ENCODE assay signal across 20 cellular contexts in the genomic region with DNA sequence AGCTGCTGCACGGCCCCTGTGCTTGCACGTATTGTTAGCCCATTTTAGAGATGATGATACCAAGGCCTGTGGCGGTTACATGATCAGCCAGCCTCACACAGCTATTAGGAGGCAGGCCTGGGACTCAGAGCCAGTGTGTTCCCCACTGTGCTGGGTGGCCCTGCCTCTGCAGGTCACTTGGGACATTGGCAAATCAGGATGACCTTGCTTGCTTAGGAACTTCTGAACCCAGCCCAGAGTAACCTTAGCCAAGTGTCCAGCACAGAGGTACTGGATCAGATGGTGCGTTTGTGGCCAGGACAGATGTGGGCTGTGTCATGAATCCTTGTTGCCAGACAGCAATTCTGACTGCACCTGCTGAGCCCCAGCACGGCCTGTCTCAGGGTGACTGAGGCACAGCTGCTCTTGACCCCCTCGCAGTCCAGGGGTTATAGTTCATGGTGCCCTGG. TPM values are rescaled to one million over a fixed set of nuclear protein-coding genes. Genes with fewer than 3 reads are reported as not detected.
A peak's percentile ranks its signal among the peaks of the same experiment; 100 is the strongest.
DNase-seq lines count a peak whose midpoint lies in the region; ATAC-seq, FAIRE-seq and TF ChIP-seq lines count a peak whose summit lies in the region.
"Had no signal": no experiment of that assay in that cellular context is flagged by ENCODE, and none has a peak within 500 bp of the region (broad histone marks: within the 10 kb centered on the region; RNA-seq: fewer than 3 reads in every experiment).

No MANE protein-coding gene starts in this region.

- H3K9ac ChIP-seq in GM12878 (ENCODE audit: control insufficient read depth, insufficient read depth, low read length), result no peak overlapping the region
- H3K9ac ChIP-seq in smooth muscle cell (ENCODE audit: low read depth), result no peak overlapping the region

- no peak overlapping the region for H3K4me3 Mint-ChIP-seq in activated T-helper 2 cell treated with anti-CD3 and anti-CD28 coated beads, Interferon-gamma antibody, Interleukin-2, Interleukin-4, amounts not matched to agents 10 μg/mL and 5 μg/mL and 100 μg/mL, durations not matched to agents 14 hours and 24 hours and 36 hours (ENCODE audit: low read depth)

- peaks cover 25% of the 10 kb centered on the region for H3F3A ChIP-seq in smooth muscle cell (ENCODE audit: low read depth)

- H2AFZ ChIP-seq in GM12878 (ENCODE audit: control insufficient read depth, low read depth, low read length) (no peak overlapping the region), smooth muscle cell (ENCODE audit: low read depth) (no peak overlapping the region)

- H3K4me1 Mint-ChIP-seq in activated T-helper 2 cell treated with anti-CD3 and anti-CD28 coated beads, Interferon-gamma antibody, Interleukin-2, Interleukin-4, amounts not matched to agents 10 μg/mL and 5 μg/mL and 100 μg/mL, durations not matched to agents 14 hours and 24 hours and 36 hours (ENCODE audit: low read depth), result no peaks in the 10 kb centered on the region

- ATAC-seq in GM12878 (no peak), right lobe of liver (peak; percentile 37 to 72 (median 66)), GM21390 (IDR thresholded peaks at IDR 0.05; ENCODE audit: unreplicated experiment) (no peak)

- no peak for TF ChIP-seq EP300 in GM12878 (IDR thresholded peaks at IDR 0.05; ENCODE audit: borderline replicate concordance in 1 of 2, control insufficient read depth in 1 of 2, low read depth in 2 of 2, low read length in 2 of 2)

- H3K36me3 Mint-ChIP-seq in activated T-helper 2 cell treated with anti-CD3 and anti-CD28 coated beads, Interferon-gamma antibody, Interleukin-2, Interleukin-4, amounts not matched to agents 10 μg/mL and 5 μg/mL and 100 μg/mL, durations not matched to agents 14 hours and 24 hours and 36 hours (ENCODE audit: low read depth), result no peaks in the 10 kb centered on the region

- no peak overlapping the region for H3K27ac Mint-ChIP-seq in activated T-helper 2 cell treated with anti-CD3 and anti-CD28 coated beads, Interferon-gamma antibody, Interleukin-2, Interleukin-4, amounts not matched to agents 10 μg/mL and 5 μg/mL and 100 μg/mL, durations not matched to agents 14 hours and 24 hours and 36 hours

- 45% methylated on average over 6 of the region's 6 CpGs for WGBS in GM12878 (ENCODE audit: insufficient coverage, insufficient replicate concordance, low lambda C conversion rate, missing lambda C conversion rate)
- 37% methylated on average over 4 of the region's 6 CpGs for WGBS in right lobe of liver (ENCODE audit: insufficient coverage, low coverage, low lambda C conversion rate, missing lambda C conversion rate)
- 96% methylated on average over 6 of the region's 6 CpGs for WGBS in smooth muscle cell (ENCODE audit: low lambda C conversion rate)

- H3K27ac ChIP-seq in HEK293 (ENCODE audit: extremely low read depth, low read depth, low read length) (no peak overlapping the region), GM12878 (ENCODE audit: control insufficient read depth, insufficient read depth) (no peak overlapping the region), right lobe of liver (peak overlapping the region in 1 of 3 donors; percentile 62), smooth muscle cell (ENCODE audit: low read depth) (no peak overlapping the region)
- H3K27ac ChIP-seq: C4-2B, SK-N-MC had no signal

- H3K27me3 ChIP-seq in GM12878 (replicated peaks in 1 of 2; ENCODE audit: control insufficient read depth in 2 of 2, insufficient read depth in 2 of 2, low read length in 1 of 2) (no peaks in the 10 kb centered on the region), right lobe of liver (no peaks in the 10 kb centered on the region), smooth muscle cell (ENCODE audit: low read depth) (no peaks in the 10 kb centered on the region)

- no peak for TF ChIP-seq RAD21 in GM12878 (IDR thresholded peaks at IDR 0.05; ENCODE audit: insufficient read depth, low read depth, low read length)

- intact Hi-C loops in GM12878 (cut with micrococcal nuclease; ENCODE audit: unreplicated experiment) (no loop called here), right lobe of liver (cut with DNase I) (no loop called here)
- intact Hi-C loops in activated T-helper 2 cell treated with anti-CD3 and anti-CD28 coated beads, Interferon-gamma antibody, Interleukin-2, Interleukin-4, amounts not matched to agents 10 μg/mL and 5 μg/mL and 100 μg/mL, durations not matched to agents 14 hours and 24 hours and 36 hours (cut with micrococcal nuclease), result no loop called here

- no peaks in the 10 kb centered on the region for H3K36me3 ChIP-seq in HEK293 (ENCODE audit: control insufficient read depth in 2 of 2, insufficient read depth in 1 of 2, low read length in 2 of 2)
- H3K36me3 ChIP-seq in GM12878 (ENCODE audit: control insufficient read depth in 2 of 2, insufficient read depth in 2 of 2, low read length in 1 of 2), result peaks cover 0 to 2% of the 10 kb centered on the region in 2 experiments; a peak in 1 of 4 replicates
- no peaks in the 10 kb centered on the region for H3K36me3 ChIP-seq in right lobe of liver
- H3K36me3 ChIP-seq in smooth muscle cell (ENCODE audit: low read depth), result no peaks in the 10 kb centered on the region
- H3K36me3 ChIP-seq: HAP-1 had no signal

- H3K4me2 ChIP-seq in GM12878 (ENCODE audit: control insufficient read depth, insufficient read depth) (no peak overlapping the region), smooth muscle cell (no peak overlapping the region)

- SMC1A ChIA-PET in GM12878 (lab: Charles Lee; ENCODE audit: uncharacterized antibody, unreplicated experiment), result interaction anchor here (0.8 to 1.3 kb wide), 2 partner anchors 34 to 177 kb away, joined by 3 read pairs; no protein-coding TSS in a partner anchor

- H4K20me1 ChIP-seq in GM12878 (ENCODE audit: control insufficient read depth, insufficient read depth) (no peaks in the 10 kb centered on the region; the same call in 1 of the 2 replicates), smooth muscle cell (ENCODE audit: low read depth) (no peaks in the 10 kb centered on the region)

- H3K4me3 ChIP-seq in HEK293 (ENCODE audit: low read depth, low read length) (no peak overlapping the region), GM12878 (no peak overlapping the region), right lobe of liver (no peak overlapping the region), smooth muscle cell (no peak overlapping the region)
- H3K4me3 ChIP-seq: HAP-1, SK-N-MC had no signal

- no peak for FAIRE-seq in GM12878 (lab: Jason Lieb, UNC)

- H3K79me2 ChIP-seq in GM12878 (ENCODE audit: control insufficient read depth, insufficient read depth, low read length) (no peaks in the 10 kb centered on the region), smooth muscle cell (ENCODE audit: low read depth) (no peaks in the 10 kb centered on the region)

- H3K27me3 Mint-ChIP-seq in activated T-helper 2 cell treated with anti-CD3 and anti-CD28 coated beads, Interferon-gamma antibody, Interleukin-2, Interleukin-4, amounts not matched to agents 10 μg/mL and 5 μg/mL and 100 μg/mL, durations not matched to agents 14 hours and 24 hours and 36 hours (ENCODE audit: low read depth), result peaks cover 4% of the 10 kb centered on the region

- no peak for TF ChIP-seq CTCF in HEK293 (tag by site-specific recombination; IDR thresholded peaks at IDR 0.05)
- no peak for TF ChIP-seq CTCF in GM12878 (IDR thresholded peaks at IDR 0.05 in 2 of 3, conservative IDR thresholded peaks at IDR 0.05 in 1 of 3; ENCODE audit: control insufficient read depth in 2 of 3, extremely low read depth in 1 of 3, insufficient read depth in 1 of 3, low read depth in 3 of 3, low read length in 3 of 3)
- TF ChIP-seq CTCF in right lobe of liver (IDR thresholded peaks at IDR 0.05), result no peak
- TF ChIP-seq CTCF in smooth muscle cell (IDR thresholded peaks at IDR 0.05; ENCODE audit: borderline replicate concordance, insufficient read depth, poor library complexity, severe bottlenecking), result peak; percentile 5

- RAD21 ChIA-PET in GM12878 (lab: Charles Lee; ENCODE audit: unreplicated experiment), result interaction anchor here (0.6 kb wide), 1 partner anchor 23 kb away, joined by 3 read pairs; no protein-coding TSS in a partner anchor

- no peaks in the 10 kb centered on the region for H3K9me3 Mint-ChIP-seq in activated T-helper 2 cell treated with anti-CD3 and anti-CD28 coated beads, Interferon-gamma antibody, Interleukin-2, Interleukin-4, amounts not matched to agents 10 μg/mL and 5 μg/mL and 100 μg/mL, durations not matched to agents 14 hours and 24 hours and 36 hours

- TF ChIP-seq POLR2A in GM12878 (IDR thresholded peaks at IDR 0.05; ENCODE audit: low read depth, low read length) (peak; percentile 48; the same call in 1 of the 2 replicates), right lobe of liver (IDR thresholded peaks at IDR 0.05) (no peak)

- POLR2A ChIA-PET in HEK293 (lab: Yijun Ruan, JAX) (interaction anchor here (0.6 to 1.5 kb wide), 2 partner anchors 22 to 118 kb away, joined by 4 read pairs; no protein-coding TSS in a partner anchor), GM12878 (lab: Charles Lee) (interaction anchor here (1.0 kb wide), 1 partner anchor 21 kb away, joined by 4 read pairs; no protein-coding TSS in a partner anchor)

- H3K4me1 ChIP-seq in HEK293 (ENCODE audit: control insufficient read depth, insufficient read depth, low read length) (peaks cover 5% of the 10 kb centered on the region), GM12878 (ENCODE audit: control insufficient read depth, insufficient read depth, low read length) (no peaks in the 10 kb centered on the region), right lobe of liver (peaks cover 2 to 45% (median 21%) of the 10 kb centered on the region in 4 donors), smooth muscle cell (ENCODE audit: low read depth) (peaks cover 20% of the 10 kb centered on the region)

- CTCF ChIA-PET in HEK293 (lab: Yijun Ruan, JAX) (interaction anchor here (0.6 to 3.1 kb wide), 5 partner anchors 11 to 67 kb away, joined by 4 to 19 read pairs (median 6); no protein-coding TSS in a partner anchor), GM12878 (lab: Yijun Ruan, JAX) (interaction anchor here (2.0 to 2.7 kb wide), 3 partner anchors 8 to 85 kb away, joined by 6 to 10 read pairs (median 8); no protein-coding TSS in a partner anchor)

- in situ Hi-C loops in GM12878 (cut with MboI), result no loop called here

- DNase-seq in GM12878 (ENCODE audit: low read depth, low spot score) (no peak), right lobe of liver (peak in 2 of 3 donors; percentile 77 to 87), smooth muscle cell (lab: John Stamatoyannopoulos, UW; ENCODE audit: unreplicated experiment) (no peak), SW480 (ENCODE audit: low spot score) (no peak)
- DNase-seq in activated T-helper 2 cell treated with anti-CD3 and anti-CD28 coated beads, Interferon-gamma antibody, Interleukin-2, Interleukin-4, amounts not matched to agents 10 μg/mL and 5 μg/mL and 100 μg/mL, durations not matched to agents 14 hours and 24 hours and 36 hours (ENCODE audit: low spot score), result no peak
- DNase-seq: DND-41, KBM-7, NCI-H1105 treated with DMSO at 0.1 percent for 48 hours, NCI-H1694, NCI-H2081 treated with DMSO at 0.1 percent for 48 hours, NCI-H2227 treated with DMSO at 0.1 percent for 48 hours, NCI-H510A treated with DMSO at 0.1 percent for 48 hours, NCI-H82, OCI-M1, SHP77 had no signal

- H3K9me3 ChIP-seq in HEK293 (ENCODE audit: control insufficient read depth, insufficient read depth, low read depth, low read length) (no peaks in the 10 kb centered on the region), GM12878 (replicated peaks; ENCODE audit: control insufficient read depth, insufficient read depth, low read length) (no peaks in the 10 kb centered on the region), right lobe of liver (no peaks in the 10 kb centered on the region), smooth muscle cell (replicated peaks; ENCODE audit: low read depth) (no peaks in the 10 kb centered on the region)
- H3K9me3 ChIP-seq: HAP-1 had no signal

- no TSS peak for BruUV-seq in GM12878 (replicated peaks; lab: Mats Ljungman, UMichigan)

RNA-seq across cellular contexts. Expression of gene LDLRAP1, which starts 28.1 kb away (rescaled TPM):
- total RNA-seq in GM12878 (2013; cell fraction: nucleolus; rRNA removed), result 14.1 and 14.8 TPM in 2 replicates
- 14.4 and 18.0 TPM in 2 replicates for total RNA-seq in GM12878 (2014; rRNA removed)
- total RNA-seq in GM12878 (2014; rRNA removed; fragmentation: Illumina TruSeq; extraction: Trizol), result 13.6 and 21.1 TPM in 2 replicates
- 32.5 and 37.6 TPM in 2 replicates for total RNA-seq in GM12878 (2021)
- polyA plus RNA-seq in GM12878 (2011; ENCODE audit: low read depth), result 3.4 TPM
- 9.5 and 13.9 TPM in 2 replicates for polyA plus RNA-seq in GM12878 (2011; rRNA removed)
- 18.8 and 20.3 TPM in 2 replicates for polyA plus RNA-seq in GM12878 (2011; cell fraction: cytosol; rRNA removed)
- 46.2 and 46.4 TPM in 2 replicates for polyA plus RNA-seq in GM12878 (2011; cell fraction: nucleus; rRNA removed)
- 8.5 and 9.9 TPM in 2 replicates for polyA plus RNA-seq in GM12878 (2012)
- 16.6 and 23.0 TPM in 2 replicates for polyA plus RNA-seq in GM12878 (2014; fragmentation: Illumina TruSeq; extraction: Trizol)
- 1 to 10 TPM in 1 of 2 experiments, under 1 TPM in 1; 0.43 to 3.0 TPM for polyA plus RNA-seq in GM12878 (2014; fragmentation: Nextera tagmentation; extraction: Ambion mirVana)
- polyA plus RNA-seq in GM12878 (2014; rRNA removed), result 25.8 and 31.6 TPM in 2 replicates
- polyA plus RNA-seq in GM12878 (2016; fragmentation: Nextera tagmentation; extraction: Ambion mirVana), result 10 to 100 TPM; 27.7 to 33.8 TPM
- 10.7 and 14.4 TPM in 2 replicates for polyA minus RNA-seq in GM12878 (2011; rRNA and poly(A)+ RNA removed)
- 4.7 and 9.9 TPM in 2 replicates for polyA minus RNA-seq in GM12878 (2011; cell fraction: cytosol; rRNA and poly(A)+ RNA removed)
- 6.2 and 12.9 TPM in 2 replicates for polyA minus RNA-seq in GM12878 (2011; cell fraction: nucleus; rRNA and poly(A)+ RNA removed)
- total RNA-seq in right lobe of liver, result 10 to 100 TPM; 15.3 to 24.3 (median 16.7) TPM
- total RNA-seq in smooth muscle cell, result 16.2 and 19.5 TPM in 2 replicates
- polyA plus RNA-seq in smooth muscle cell, result 30.5 and 39.0 TPM in 2 replicates
- 6.3 and 7.2 TPM in 2 replicates for total RNA-seq in activated T-helper 2 cell treated with anti-CD3 and anti-CD28 coated beads, Interferon-gamma antibody, Interleukin-2, Interleukin-4, amounts not matched to agents 10 μg/mL and 5 μg/mL and 100 μg/mL, durations not matched to agents 14 hours and 24 hours and 36 hours

RNA-seq across cellular contexts. Expression of gene MAN1C1, which starts 45.0 kb away (rescaled TPM):
- total RNA-seq in GM12878 (2013; cell fraction: nucleolus; rRNA removed), result 0.58 and 0.88 TPM in 2 replicates
- total RNA-seq in GM12878 (2014; rRNA removed) (0.23 TPM in 1 of 2 replicates, not detected in the other), GM12878 (2014; rRNA removed; fragmentation: Illumina TruSeq; extraction: Trizol) (0.09 and 0.22 TPM in 2 replicates), GM12878 (2021) (0.19 and 0.21 TPM in 2 replicates), right lobe of liver (10 to 100 TPM; 10.7 to 38.8 (median 21.0) TPM), smooth muscle cell (5.0 and 10.5 TPM in 2 replicates)
- polyA plus RNA-seq in GM12878 (2011; ENCODE audit: low read depth), result not detected
- polyA plus RNA-seq in GM12878 (2011; rRNA removed) (0.35 and 0.38 TPM in 2 replicates), GM12878 (2014; fragmentation: Illumina TruSeq; extraction: Trizol) (0.12 TPM in 1 of 2 replicates, not detected in the other), GM12878 (2014; fragmentation: Nextera tagmentation; extraction: Ambion mirVana) (not detected), GM12878 (2014; rRNA removed) (0.18 and 0.56 TPM in 2 replicates), GM12878 (2016; fragmentation: Nextera tagmentation; extraction: Ambion mirVana) (under 1 TPM in 1 of 2 experiments, not detected in 1; 0.15 TPM), smooth muscle cell (4.2 and 4.4 TPM in 2 replicates)
- polyA plus RNA-seq in GM12878 (2011; cell fraction: cytosol; rRNA removed), result 0.64 and 0.70 TPM in 2 replicates
- polyA plus RNA-seq in GM12878 (2011; cell fraction: nucleus; rRNA removed), result 1.0 and 1.1 TPM in 2 replicates
- polyA plus RNA-seq in GM12878 (2012), result 0.16 and 0.29 TPM in 2 replicates
- polyA minus RNA-seq in GM12878 (2011; rRNA and poly(A)+ RNA removed), result 0.46 and 0.80 TPM in 2 replicates
- polyA minus RNA-seq in GM12878 (2011; cell fraction: cytosol; rRNA and poly(A)+ RNA removed), result 0.62 TPM in 1 of 2 replicates, not detected in the other
- polyA minus RNA-seq in GM12878 (2011; cell fraction: nucleus; rRNA and poly(A)+ RNA removed), result 0.24 and 0.29 TPM in 2 replicates
- 4.1 and 5.0 TPM in 2 replicates for total RNA-seq in activated T-helper 2 cell treated with anti-CD3 and anti-CD28 coated beads, Interferon-gamma antibody, Interleukin-2, Interleukin-4, amounts not matched to agents 10 μg/mL and 5 μg/mL and 100 μg/mL, durations not matched to agents 14 hours and 24 hours and 36 hours

Comparison
In these comparisons a context has a peak if more than half of its experiments do, and no peak if none do; other contexts are left out.
1. ATAC-seq: peak in right lobe of liver (4 of 4); none in GM12878 (single experiment) and GM21390 (single experiment).
2. DNase-seq: peak in right lobe of liver (2 of 3); none in GM12878 (single experiment), smooth muscle cell (single experiment), activated T-helper 2 cell treated with anti-CD3 and anti-CD28 coated beads, Interferon-gamma antibody, Interleukin-2, Interleukin-4, amounts not matched to agents 10 μg/mL and 5 μg/mL and 100 μg/mL, durations not matched to agents 14 hours and 24 hours and 36 hours (single experiment) and SW480 (single experiment).